ENCODE assay signal across 9 cellular contexts in genomic region chr19:16383584-16384161, GRCh38. TPM values are rescaled to one million over a fixed set of nuclear protein-coding genes. Genes with fewer than 3 reads are reported as not detected.
A peak's percentile ranks its signal among the peaks of the same experiment; 100 is the strongest.
DNase-seq lines count a peak whose midpoint lies in the region; ATAC-seq and TF ChIP-seq lines count a peak whose summit lies in the region.
"Had no signal": no experiment of that assay in that cellular context is flagged by ENCODE, and none has a peak within 500 bp of the region (broad histone marks: within the 10 kb centered on the region; RNA-seq: fewer than 3 reads in every experiment).

No MANE protein-coding gene starts in this region.

- DNase-seq in activated CD4-positive, alpha-beta memory T cell treated with anti-CD3 and anti-CD28 coated beads, Interleukin-2, amount 10 ng/mL, durations not matched to agents 7 days and 5 days, result no peak
- DNase-seq in activated CD4-positive, alpha-beta memory T cell treated with anti-CD3 and anti-CD28 coated beads for 36 hours, result no peak
- no peak for DNase-seq in lower lobe of right lung
- no peak for DNase-seq in thoracic aorta (ENCODE audit: low spot score)
- DNase-seq in occipital lobe (lab: John Stamatoyannopoulos, UW), result no peak
- DNase-seq in NCI-H1694 (lab: John Stamatoyannopoulos, UW), result no peak
- DNase-seq in body of pancreas, result no peak

- peaks cover 33% of the 10 kb centered on the region for H3K4me1 ChIP-seq in lower lobe of right lung
- H3K4me1 ChIP-seq in thoracic aorta (ENCODE audit: control insufficient read depth in 1 of 2, low read depth in 2 of 2), result peaks cover 18 to 29% of the 10 kb centered on the region in 2 donors
- no peaks in the 10 kb centered on the region for H3K4me1 ChIP-seq in body of pancreas

- H3K36me3 ChIP-seq in lower lobe of right lung (peaks cover 38% of the 10 kb centered on the region), thoracic aorta (peaks cover 11% of the 10 kb centered on the region), body of pancreas (replicated peaks in 1 of 2; ENCODE audit: insufficient read depth in 1 of 2, low read depth in 2 of 2) (peaks cover 0 to 7% of the 10 kb centered on the region in 2 donors)

- peaks cover 46% of the 10 kb centered on the region for H3K4me1 Mint-ChIP-seq in activated CD4-positive, alpha-beta memory T cell treated with anti-CD3 and anti-CD28 coated beads, Interleukin-2, amount 10 ng/mL, durations not matched to agents 7 days and 5 days
- peaks cover 39% of the 10 kb centered on the region for H3K4me1 Mint-ChIP-seq in activated CD4-positive, alpha-beta memory T cell treated with anti-CD3 and anti-CD28 coated beads for 36 hours (ENCODE audit: low read depth)

- POLR2A ChIA-PET in activated CD4-positive, alpha-beta memory T cell treated with anti-CD3 and anti-CD28 coated beads, Interleukin-2, amount 10 ng/mL, durations not matched to agents 7 days and 5 days (lab: Charles Lee), result interaction anchor here (0.9 to 34.9 kb wide), 12 partner anchors 14 to 240 kb away, joined by 3 to 3221 read pairs (median 7); partner anchors contain the start of genes AP1M1, FAM32A, HSH2D and KLF2
- POLR2A ChIA-PET in activated CD4-positive, alpha-beta memory T cell treated with anti-CD3 and anti-CD28 coated beads for 36 hours (lab: Charles Lee), result no interaction called here

- H3K4me3 ChIP-seq in WI38 (ENCODE audit: low read depth, low read length), result no peak overlapping the region
- H3K4me3 ChIP-seq in lower lobe of right lung, result no peak overlapping the region
- H3K4me3 ChIP-seq in thoracic aorta, result no peak overlapping the region
- H3K4me3 ChIP-seq in body of pancreas, result no peak overlapping the region
- H3K4me3 ChIP-seq: SK-N-MC had no signal

- peaks cover 55% of the 10 kb centered on the region for H3K36me3 Mint-ChIP-seq in activated CD4-positive, alpha-beta memory T cell treated with anti-CD3 and anti-CD28 coated beads, Interleukin-2, amount 10 ng/mL, durations not matched to agents 7 days and 5 days (ENCODE audit: low read depth)
- peaks cover 30% of the 10 kb centered on the region for H3K36me3 Mint-ChIP-seq in activated CD4-positive, alpha-beta memory T cell treated with anti-CD3 and anti-CD28 coated beads for 36 hours

- CTCF ChIA-PET in activated CD4-positive, alpha-beta memory T cell treated with anti-CD3 and anti-CD28 coated beads, Interleukin-2, amount 10 ng/mL, durations not matched to agents 7 days and 5 days (lab: Charles Lee), result interaction anchor here (0.6 to 5.2 kb wide), 21 partner anchors 11 to 198 kb away, joined by 3 to 121 read pairs (median 6); partner anchors contain the start of genes AP1M1, FAM32A and KLF2
- CTCF ChIA-PET in activated CD4-positive, alpha-beta memory T cell treated with anti-CD3 and anti-CD28 coated beads for 36 hours (lab: Charles Lee), result interaction anchor here (1.0 to 6.1 kb wide), 17 partner anchors 9 to 198 kb away, joined by 3 to 143 read pairs (median 8); partner anchors contain the start of genes FAM32A and KLF2

- H3K27ac ChIP-seq in lower lobe of right lung (peak overlapping the region; percentile 78), thoracic aorta (peak overlapping the region; percentile 89 to 97), body of pancreas (peak overlapping the region in 2 of 4 donors; percentile 30 to 62)
- H3K27ac ChIP-seq: SK-N-MC had no signal

- no peak for TF ChIP-seq POLR2A in body of pancreas (IDR thresholded peaks at IDR 0.05)

- H3K4me3 Mint-ChIP-seq in activated CD4-positive, alpha-beta memory T cell treated with anti-CD3 and anti-CD28 coated beads, Interleukin-2, amount 10 ng/mL, durations not matched to agents 7 days and 5 days, result no peak overlapping the region
- no peak overlapping the region for H3K4me3 Mint-ChIP-seq in activated CD4-positive, alpha-beta memory T cell treated with anti-CD3 and anti-CD28 coated beads for 36 hours

- peak; percentile 8 to 10 for ATAC-seq in lower lobe of right lung
- ATAC-seq in thoracic aorta (ENCODE audit: insufficient number of reproducible peaks, low FRiP score, low read depth), result no peak
- no peak for ATAC-seq in body of pancreas

- H3K27me3 Mint-ChIP-seq in activated CD4-positive, alpha-beta memory T cell treated with anti-CD3 and anti-CD28 coated beads, Interleukin-2, amount 10 ng/mL, durations not matched to agents 7 days and 5 days, result no peaks in the 10 kb centered on the region
- H3K27me3 Mint-ChIP-seq in activated CD4-positive, alpha-beta memory T cell treated with anti-CD3 and anti-CD28 coated beads for 36 hours, result no peaks in the 10 kb centered on the region

- no peaks in the 10 kb centered on the region for H3K9me3 Mint-ChIP-seq in activated CD4-positive, alpha-beta memory T cell treated with anti-CD3 and anti-CD28 coated beads, Interleukin-2, amount 10 ng/mL, durations not matched to agents 7 days and 5 days
- no peaks in the 10 kb centered on the region for H3K9me3 Mint-ChIP-seq in activated CD4-positive, alpha-beta memory T cell treated with anti-CD3 and anti-CD28 coated beads for 36 hours

- WGBS in body of pancreas, 2 donors, result 85 to 87% methylated on average over 15 to 18 of the region's 21 CpGs

- H3K27me3 ChIP-seq in lower lobe of right lung (ENCODE audit: low read depth), result no peaks in the 10 kb centered on the region
- H3K27me3 ChIP-seq in thoracic aorta (replicated peaks; ENCODE audit: insufficient read depth), result no peaks in the 10 kb centered on the region
- H3K27me3 ChIP-seq in body of pancreas, result no peaks in the 10 kb centered on the region

- intact Hi-C loops in activated CD4-positive, alpha-beta memory T cell treated with anti-CD3 and anti-CD28 coated beads for 36 hours (cut with micrococcal nuclease), result loop anchor here (1.0 to 10.0 kb wide), 3 partner anchors 12 to 339 kb away; no protein-coding TSS in a partner anchor
- intact Hi-C loops in lower lobe of right lung (cut with DNase I), result no loop called here
- intact Hi-C loops in body of pancreas (cut with DNase I), result no loop called here

- H3K9me3 ChIP-seq in lower lobe of right lung (no peaks in the 10 kb centered on the region), thoracic aorta (no peaks in the 10 kb centered on the region), body of pancreas (no peaks in the 10 kb centered on the region)

- TF ChIP-seq CTCF in WI38 (IDR thresholded peaks at IDR 0.05; ENCODE audit: low read depth, low read length) (0 out of 2 replicates have a peak, but pooled peaks have one; percentile 2), lower lobe of right lung (IDR thresholded peaks at IDR 0.05) (no peak), thoracic aorta (IDR thresholded peaks at IDR 0.05) (no peak), body of pancreas (IDR thresholded peaks at IDR 0.05) (peak in 1 of 7 experiments; percentile 16)

- H3K27ac Mint-ChIP-seq in activated CD4-positive, alpha-beta memory T cell treated with anti-CD3 and anti-CD28 coated beads, Interleukin-2, amount 10 ng/mL, durations not matched to agents 7 days and 5 days, result peak overlapping the region; percentile 82
- no peak overlapping the region for H3K27ac Mint-ChIP-seq in activated CD4-positive, alpha-beta memory T cell treated with anti-CD3 and anti-CD28 coated beads for 36 hours

RNA-seq across cellular contexts. Expression of gene KLF2, which starts 59.0 kb away (rescaled TPM):
- 100 to 1,000 TPM; 410 to 423 TPM for total RNA-seq in activated CD4-positive, alpha-beta memory T cell treated with anti-CD3 and anti-CD28 coated beads, Interleukin-2, amount 10 ng/mL, durations not matched to agents 7 days and 5 days
- total RNA-seq in activated CD4-positive, alpha-beta memory T cell treated with anti-CD3 and anti-CD28 coated beads for 36 hours, result 1 to 10 TPM; 1.7 TPM
- total RNA-seq in lower lobe of right lung (137 TPM), thoracic aorta (100 to 1,000 TPM in 1 of 2 donors, 10 to 100 TPM in 1; 34.9 to 146 TPM), occipital lobe (3.1 TPM), body of pancreas (10 to 100 TPM; 13.2 to 42.2 TPM)

Comparison
In these comparisons a context has a peak if more than half of its experiments do, and no peak if none do; other contexts are left out.
1. ATAC-seq: peak in lower lobe of right lung (2 of 2); none in thoracic aorta (single experiment) and body of pancreas (single experiment).